15 cellular contexts compared by ENCODE assay signal in genomic region chr9:2466703-2467102, GRCh38.
A peak's percentile ranks its signal among the peaks of the same experiment; 100 is the strongest.
DNase-seq lines count a peak whose midpoint lies in the region; ATAC-seq and TF ChIP-seq lines count a peak whose summit lies in the region.
"Had no signal": no experiment of that assay in that cellular context is flagged by ENCODE, and none has a peak within 500 bp of the region (broad histone marks: within the 10 kb centered on the region; RNA-seq: fewer than 3 reads in every experiment).

No MANE protein-coding gene starts in this region.

- H3K27ac ChIP-seq in smooth muscle cell (ENCODE audit: low read depth) (peak overlapping the region; percentile 31), breast epithelium (no peak overlapping the region), Peyer's patch (no peak overlapping the region)

- H3K4me3 ChIP-seq in smooth muscle cell: no peak overlapping the region
- no peak overlapping the region for H3K4me3 ChIP-seq in breast epithelium
- H3K4me3 ChIP-seq in Peyer's patch: no peak overlapping the region

- TF ChIP-seq CTCF in brain (conservative IDR thresholded peaks at IDR 0.05): no peak
- TF ChIP-seq CTCF in smooth muscle cell (IDR thresholded peaks at IDR 0.05; ENCODE audit: borderline replicate concordance, insufficient read depth, poor library complexity, severe bottlenecking): no peak
- no peak for TF ChIP-seq CTCF in breast epithelium (IDR thresholded peaks at IDR 0.05)
- TF ChIP-seq CTCF in Peyer's patch (IDR thresholded peaks at IDR 0.05): no peak

- no peak overlapping the region for H3K9ac ChIP-seq in smooth muscle cell (ENCODE audit: low read depth)

- H2AFZ ChIP-seq in smooth muscle cell (ENCODE audit: low read depth): no peak overlapping the region

- H3K27me3 ChIP-seq in smooth muscle cell (ENCODE audit: low read depth) (no peaks in the 10 kb centered on the region), breast epithelium (no peaks in the 10 kb centered on the region), Peyer's patch (no peaks in the 10 kb centered on the region)

- POLR2A ChIA-PET in HEK293T (lab: Yijun Ruan, JAX): no interaction called here

- peaks cover 8 to 27% (median 16%) of the 10 kb centered on the region in 5 experiments for H3K9me3 Mint-ChIP-seq in brain
- H3K9me3 Mint-ChIP-seq in activated T-cell treated with anti-CD3 and anti-CD28 coated beads, Interleukin-2, amount 50 U/mL, for 4 hours: peaks cover 5% of the 10 kb centered on the region

- peaks cover 9% of the 10 kb centered on the region for H3K27me3 Mint-ChIP-seq in brain
- H3K27me3 Mint-ChIP-seq in activated T-cell treated with anti-CD3 and anti-CD28 coated beads, Interleukin-2, amount 50 U/mL, for 4 hours (ENCODE audit: low read depth): peaks cover 12% of the 10 kb centered on the region

- ATAC-seq in activated T-cell treated with anti-CD3 and anti-CD28 coated beads, Interleukin-2, amount 50 U/mL, for 4 hours: no peak
- ATAC-seq: CD8-positive, alpha-beta T cell had no signal

- DNase-seq in HEK293T (ENCODE audit: extremely low spot score): peak; percentile 18
- peak; percentile 74 for DNase-seq in NCI-H2171 (lab: John Stamatoyannopoulos, UW)
- no peak for DNase-seq in smooth muscle cell (lab: John Stamatoyannopoulos, UW; ENCODE audit: unreplicated experiment)
- DNase-seq in breast epithelium (ENCODE audit: low spot score in 2 of 2): no peak
- DNase-seq in activated T-cell treated with anti-CD3 and anti-CD28 coated beads, Interleukin-2, amount 50 U/mL, for 4 hours: no peak
- DNase-seq in Peyer's patch: no peak
- DNase-seq: activated CD4-positive, alpha-beta memory T cell treated with anti-CD3 and anti-CD28 coated beads for 36 hours; anterior cingulate cortex; CD8-positive, alpha-beta T cell; dermis blood vessel endothelial cell; H9; NCI-H1105 treated with DMSO at 0.1 percent for 48 hours had no signal

- H3K9me3 ChIP-seq in smooth muscle cell (replicated peaks; ENCODE audit: low read depth) (no peaks in the 10 kb centered on the region), breast epithelium (no peaks in the 10 kb centered on the region), Peyer's patch (no peaks in the 10 kb centered on the region)

- peaks cover 8% of the 10 kb centered on the region for H3K4me1 ChIP-seq in smooth muscle cell (ENCODE audit: low read depth)
- H3K4me1 ChIP-seq in breast epithelium: no peaks in the 10 kb centered on the region
- no peaks in the 10 kb centered on the region for H3K4me1 ChIP-seq in Peyer's patch

- H3K4me1 Mint-ChIP-seq in brain: peaks cover 46% of the 10 kb centered on the region
- no peaks in the 10 kb centered on the region for H3K4me1 Mint-ChIP-seq in activated T-cell treated with anti-CD3 and anti-CD28 coated beads, Interleukin-2, amount 50 U/mL, for 4 hours (ENCODE audit: low read depth)

- no peaks in the 10 kb centered on the region for H3K36me3 ChIP-seq in smooth muscle cell (ENCODE audit: low read depth)
- H3K36me3 ChIP-seq in breast epithelium: no peaks in the 10 kb centered on the region
- H3K36me3 ChIP-seq in Peyer's patch: no peaks in the 10 kb centered on the region

- CTCF ChIA-PET in HEK293T (lab: Yijun Ruan, JAX): interaction anchor here (1.1 kb wide), 1 partner anchor 261 kb away, joined by 3 read pairs; no protein-coding TSS in a partner anchor

- H3K27ac Mint-ChIP-seq in brain: peak overlapping the region in 3 of 5 experiments; percentile 33 to 50 (median 35)
- H3K27ac Mint-ChIP-seq: activated CD4-positive, alpha-beta memory T cell treated with anti-CD3 and anti-CD28 coated beads for 36 hours; activated T-helper 2 cell treated with anti-CD3 and anti-CD28 coated beads, Interferon-gamma antibody, Interleukin-2, Interleukin-4, amounts not matched to agents 10 μg/mL and 5 μg/mL and 100 μg/mL, durations not matched to agents 14 hours and 24 hours and 36 hours; CD8-positive, alpha-beta T cell; H9; stimulated activated naive CD8-positive, alpha-beta T cell treated with anti-CD3 and anti-CD28 coated beads, Interleukin-15, Interleukin-2, amounts not matched to agents 100 ng/mL and 50 ng/mL, for 24 hours had no signal

- no peak for TF ChIP-seq POLR2A in breast epithelium (IDR thresholded peaks at IDR 0.05)
- TF ChIP-seq POLR2A in Peyer's patch (IDR thresholded peaks at IDR 0.05): no peak

- intact Hi-C loops in breast epithelium (cut with DNase I; ENCODE audit: low total_unique reads): no loop called here

- H3K4me2 ChIP-seq in smooth muscle cell: no peak overlapping the region

- H3K36me3 Mint-ChIP-seq in brain: peaks cover 30% of the 10 kb centered on the region
- H3K36me3 Mint-ChIP-seq in activated T-cell treated with anti-CD3 and anti-CD28 coated beads, Interleukin-2, amount 50 U/mL, for 4 hours (ENCODE audit: insufficient read depth): no peaks in the 10 kb centered on the region
- H3K36me3 Mint-ChIP-seq: activated CD4-positive, alpha-beta memory T cell treated with anti-CD3 and anti-CD28 coated beads for 36 hours; CD8-positive, alpha-beta T cell had no signal

- no peaks in the 10 kb centered on the region for H3F3A ChIP-seq in smooth muscle cell (ENCODE audit: low read depth)

- no peaks in the 10 kb centered on the region for H4K20me1 ChIP-seq in smooth muscle cell (ENCODE audit: low read depth)

- no peak overlapping the region for H3K4me3 Mint-ChIP-seq in brain
- H3K4me3 Mint-ChIP-seq in activated T-cell treated with anti-CD3 and anti-CD28 coated beads, Interleukin-2, amount 50 U/mL, for 4 hours: no peak overlapping the region
- H3K4me3 Mint-ChIP-seq: activated CD4-positive, alpha-beta memory T cell treated with anti-CD3 and anti-CD28 coated beads for 36 hours; CD8-positive, alpha-beta T cell; H9; stimulated activated naive CD8-positive, alpha-beta T cell treated with anti-CD3 and anti-CD28 coated beads, Interleukin-15, Interleukin-2, amounts not matched to agents 100 ng/mL and 50 ng/mL, for 24 hours had no signal

- no peaks in the 10 kb centered on the region for H3K79me2 ChIP-seq in smooth muscle cell (ENCODE audit: low read depth)

- 71% methylated on average over 6 of the region's 6 CpGs for WGBS in smooth muscle cell (ENCODE audit: low lambda C conversion rate)

TF ChIP-seq in HEK293T, 16 proteins besides CTCF, POLR2A, EP300 and RAD21:
- TF ChIP-seq FOXM1 (IDR thresholded peaks at IDR 0.05; ENCODE audit: borderline replicate concordance) (no peak), CTBP1 (IDR thresholded peaks at IDR 0.05; ENCODE audit: borderline replicate concordance) (peak; percentile 65; the same call in 1 of the 2 replicates), PKNOX1 (IDR thresholded peaks at IDR 0.05) (peak; percentile 93)

Comparison
In these comparisons a context has a peak if more than half of its experiments do, and no peak if none do; other contexts are left out.
1. DNase-seq: peak in HEK293T (single experiment) and NCI-H2171 (single experiment); none in smooth muscle cell (single experiment), breast epithelium (0 of 2), activated T-cell treated with anti-CD3 and anti-CD28 coated beads, Interleukin-2, amount 50 U/mL, for 4 hours (single experiment) and Peyer's patch (0 of 3).